In genomic region chr2:33900610-33901009, GRCh38 we compare ENCODE assay signal across 37 cellular contexts.
"Had no signal": no experiment of that assay in that cellular context is flagged by ENCODE, and none has a peak within 500 bp of the region (broad histone marks: within the 10 kb centered on the region; RNA-seq: fewer than 3 reads in every experiment).

No MANE protein-coding gene starts in this region.

- H3K36me3 Mint-ChIP-seq: activated naive CD4-positive, alpha-beta T cell treated with anti-CD3 and anti-CD28 coated beads, Interleukin-2, amount 10 ng/mL, durations not matched to agents 7 days and 5 days; activated naive CD8-positive, alpha-beta T cell; activated naive CD8-positive, alpha-beta T cell treated with anti-CD3 and anti-CD28 coated beads for 36 hours; activated naive CD8-positive, alpha-beta T cell treated with anti-CD3 and anti-CD28 coated beads, Interleukin-2, amount 10 ng/mL, durations not matched to agents 7 days and 5 days; brain had no signal

- DNase-seq: activated effector memory CD4-positive, alpha-beta T cell treated with anti-CD3 and anti-CD28 coated beads, Interleukin-2, amount 50 U/mL, for 16 hours; activated effector memory CD4-positive, alpha-beta T cell treated with Interleukin-2 at 50 U/mL for 16 hours; activated gamma-delta T cell; activated gamma-delta T cell treated with Interleukin-2 at 50 U/mL for 16 hours; activated naive CD4-positive, alpha-beta T cell; activated naive CD4-positive, alpha-beta T cell treated with anti-CD3 and anti-CD28 coated beads for 36 hours; activated naive CD4-positive, alpha-beta T cell treated with anti-CD3 and anti-CD28 coated beads, Interleukin-2, amount 10 ng/mL, durations not matched to agents 7 days and 5 days; activated naive CD4-positive, alpha-beta T cell treated with anti-CD3 and anti-CD28 coated beads, Interleukin-2, amount 50 U/mL, for 16 hours; activated naive CD4-positive, alpha-beta T cell treated with Interleukin-2 at 50 U/mL for 16 hours; activated naive CD8-positive, alpha-beta T cell treated with anti-CD3 and anti-CD28 coated beads for 36 hours; activated naive CD8-positive, alpha-beta T cell treated with anti-CD3 and anti-CD28 coated beads, Interleukin-2, amount 10 ng/mL, durations not matched to agents 7 days and 5 days; activated naive CD8-positive, alpha-beta T cell treated with anti-CD3 and anti-CD28 coated beads, Interleukin-2, amount 50 U/mL, for 24 hours; activated T-cell treated with anti-CD3 and anti-CD28 coated beads, Interleukin-2, amount 50 U/mL, for 24 hours; activated T-cell treated with anti-CD3 and anti-CD28 coated beads, Interleukin-2, amount 50 U/mL, for 4 hours; activated T-cell treated with anti-CD3 and anti-CD28 coated beads, Interleukin-2, amount 50 U/mL, for 48 hours; activated T-cell treated with anti-CD3 and anti-CD28 coated beads, Interleukin-2, amount 50 U/mL, for 72 hours; adrenal gland; amniotic stem cell; amygdala; anterior cingulate cortex; aorta; body of pancreas; brain microvascular endothelial cell; caudate nucleus; central memory CD4-positive, alpha-beta T cell; cerebellar nuclear complex had no signal

- H3K27me3 ChIP-seq: adrenal gland, ascending aorta, body of pancreas, brain microvascular endothelial cell, breast epithelium, cardiac muscle cell had no signal

- H3K4me3 Mint-ChIP-seq: activated naive CD4-positive, alpha-beta T cell treated with anti-CD3 and anti-CD28 coated beads for 36 hours; activated naive CD4-positive, alpha-beta T cell treated with anti-CD3 and anti-CD28 coated beads, Interleukin-2, amount 10 ng/mL, durations not matched to agents 7 days and 5 days; activated naive CD4-positive, alpha-beta T cell treated with anti-CD3 and anti-CD28 coated beads, Interleukin-2, amount 50 U/mL, for 24 hours; activated naive CD8-positive, alpha-beta T cell; activated naive CD8-positive, alpha-beta T cell treated with anti-CD3 and anti-CD28 coated beads for 36 hours; activated naive CD8-positive, alpha-beta T cell treated with anti-CD3 and anti-CD28 coated beads, Interleukin-2, amount 10 ng/mL, durations not matched to agents 7 days and 5 days; activated naive CD8-positive, alpha-beta T cell treated with anti-CD3 and anti-CD28 coated beads, Interleukin-2, amount 50 U/mL, for 24 hours; activated T-cell treated with anti-CD3 and anti-CD28 coated beads, Interleukin-2, amount 50 U/mL, for 24 hours; activated T-cell treated with anti-CD3 and anti-CD28 coated beads, Interleukin-2, amount 50 U/mL, for 4 hours; activated T-cell treated with anti-CD3 and anti-CD28 coated beads, Interleukin-2, amount 50 U/mL, for 72 hours; activated T-helper 1 cell treated with anti-CD3 and anti-CD28 coated beads, Interleukin-12 subunit alpha, Interleukin-12 subunit beta, Interleukin-2, Interleukin-4 antibody, amounts not matched to agents 30 ng/mL and 10 ng/mL and 1 ng/mL, durations not matched to agents 14 hours and 24 hours and 36 hours; activated T-helper 17 cell treated with anti-CD3 and anti-CD28 coated beads, Interleukin-2, amount 50 U/mL, for 72 hours; brain; central memory CD8-positive, alpha-beta T cell had no signal

- H3K36me3 ChIP-seq: adrenal gland, ascending aorta, brain microvascular endothelial cell, breast epithelium, cardiac muscle cell had no signal

- H3K9me3 ChIP-seq: adrenal gland, body of pancreas had no signal

- ATAC-seq: activated naive CD4-positive, alpha-beta T cell treated with anti-CD3 and anti-CD28 coated beads, Interleukin-2, amount 50 U/mL, for 72 hours; activated naive CD8-positive, alpha-beta T cell treated with anti-CD3 and anti-CD28 coated beads, Interleukin-2, amount 50 U/mL, for 24 hours; activated T-cell treated with anti-CD3 and anti-CD28 coated beads, Interleukin-2, amount 50 U/mL, for 4 hours; activated T-cell treated with anti-CD3 and anti-CD28 coated beads, Interleukin-2, amount 50 U/mL, for 72 hours; activated T-helper 17 cell treated with anti-CD3 and anti-CD28 coated beads, Interleukin-2, amount 50 U/mL, for 72 hours; body of pancreas had no signal

- H3K4me1 Mint-ChIP-seq: activated naive CD4-positive, alpha-beta T cell treated with anti-CD3 and anti-CD28 coated beads, Interleukin-2, amount 10 ng/mL, durations not matched to agents 7 days and 5 days; activated naive CD4-positive, alpha-beta T cell treated with anti-CD3 and anti-CD28 coated beads, Interleukin-2, amount 50 U/mL, for 24 hours; activated naive CD8-positive, alpha-beta T cell treated with anti-CD3 and anti-CD28 coated beads for 36 hours; activated naive CD8-positive, alpha-beta T cell treated with anti-CD3 and anti-CD28 coated beads, Interleukin-2, amount 10 ng/mL, durations not matched to agents 7 days and 5 days; activated naive CD8-positive, alpha-beta T cell treated with anti-CD3 and anti-CD28 coated beads, Interleukin-2, amount 50 U/mL, for 24 hours; activated T-helper 17 cell treated with anti-CD3 and anti-CD28 coated beads, Interleukin-2, amount 50 U/mL, for 72 hours; brain; central memory CD8-positive, alpha-beta T cell had no signal

- H3K4me3 ChIP-seq: adrenal gland, ascending aorta, body of pancreas, breast epithelium, cardiac muscle cell had no signal

- H3K27me3 Mint-ChIP-seq: activated naive CD4-positive, alpha-beta T cell treated with anti-CD3 and anti-CD28 coated beads, Interleukin-2, amount 10 ng/mL, durations not matched to agents 7 days and 5 days; activated naive CD4-positive, alpha-beta T cell treated with anti-CD3 and anti-CD28 coated beads, Interleukin-2, amount 50 U/mL, for 24 hours; activated naive CD8-positive, alpha-beta T cell; activated naive CD8-positive, alpha-beta T cell treated with anti-CD3 and anti-CD28 coated beads for 36 hours; activated naive CD8-positive, alpha-beta T cell treated with anti-CD3 and anti-CD28 coated beads, Interleukin-2, amount 10 ng/mL, durations not matched to agents 7 days and 5 days; activated naive CD8-positive, alpha-beta T cell treated with anti-CD3 and anti-CD28 coated beads, Interleukin-2, amount 50 U/mL, for 24 hours; activated T-cell treated with anti-CD3 and anti-CD28 coated beads, Interleukin-2, amount 50 U/mL, for 24 hours; activated T-helper 17 cell treated with anti-CD3 and anti-CD28 coated beads, Interleukin-2, amount 50 U/mL, for 72 hours; brain; central memory CD8-positive, alpha-beta T cell had no signal

- H3K27ac ChIP-seq: adrenal gland, ascending aorta, body of pancreas, brain microvascular endothelial cell, breast epithelium, cardiac muscle cell had no signal

- H3K27ac Mint-ChIP-seq: activated naive CD4-positive, alpha-beta T cell treated with anti-CD3 and anti-CD28 coated beads for 36 hours; activated naive CD4-positive, alpha-beta T cell treated with anti-CD3 and anti-CD28 coated beads, Interleukin-2, amount 10 ng/mL, durations not matched to agents 7 days and 5 days; activated naive CD4-positive, alpha-beta T cell treated with anti-CD3 and anti-CD28 coated beads, Interleukin-2, amount 50 U/mL, for 24 hours; activated naive CD4-positive, alpha-beta T cell treated with anti-CD3 and anti-CD28 coated beads, Interleukin-2, amount 50 U/mL, for 72 hours; activated naive CD8-positive, alpha-beta T cell; activated naive CD8-positive, alpha-beta T cell treated with anti-CD3 and anti-CD28 coated beads for 36 hours; activated naive CD8-positive, alpha-beta T cell treated with anti-CD3 and anti-CD28 coated beads, Interleukin-2, amount 10 ng/mL, durations not matched to agents 7 days and 5 days; activated naive CD8-positive, alpha-beta T cell treated with anti-CD3 and anti-CD28 coated beads, Interleukin-2, amount 50 U/mL, for 24 hours; activated T-cell treated with anti-CD3 and anti-CD28 coated beads, Interleukin-2, amount 50 U/mL, for 24 hours; activated T-cell treated with anti-CD3 and anti-CD28 coated beads, Interleukin-2, amount 50 U/mL, for 72 hours; activated T-helper 1 cell treated with anti-CD3 and anti-CD28 coated beads, Interleukin-12 subunit alpha, Interleukin-12 subunit beta, Interleukin-2, Interleukin-4 antibody, amounts not matched to agents 30 ng/mL and 10 ng/mL and 1 ng/mL, durations not matched to agents 14 hours and 24 hours and 36 hours; activated T-helper 17 cell treated with anti-CD3 and anti-CD28 coated beads, Interleukin-2, amount 50 U/mL, for 72 hours; activated T-helper 2 cell treated with anti-CD3 and anti-CD28 coated beads, Interferon-gamma antibody, Interleukin-2, Interleukin-4, amounts not matched to agents 10 μg/mL and 5 μg/mL and 100 μg/mL, durations not matched to agents 14 hours and 24 hours and 36 hours; brain had no signal

- H3K4me1 ChIP-seq: adrenal gland, ascending aorta, body of pancreas, breast epithelium had no signal
